ENCODE assay signal across 10 cellular contexts in genomic region chr22:29096736-29097669, GRCh38. TPM values are rescaled to one million over a fixed set of nuclear protein-coding genes. Genes with fewer than 3 reads are reported as not detected.
DNase-seq lines count a peak whose midpoint lies in the region; ATAC-seq and TF ChIP-seq lines count a peak whose summit lies in the region.
"Had no signal": no experiment of that assay in that cellular context is flagged by ENCODE, and none has a peak within 500 bp of the region (broad histone marks: within the 10 kb centered on the region; RNA-seq: fewer than 3 reads in every experiment).

No MANE protein-coding gene starts in this region.

- no peak overlapping the region for H3K4me3 ChIP-seq in OCI-LY3 (ENCODE audit: low read length)
- no peak overlapping the region for H3K4me3 ChIP-seq in fibroblast of villous mesenchyme (ENCODE audit: low read depth, low read length)
- H3K4me3 ChIP-seq in coronary artery: no peak overlapping the region
- H3K4me3 ChIP-seq in MG63: no peak overlapping the region

- peaks cover 29% of the 10 kb centered on the region for H3K36me3 Mint-ChIP-seq in nephron progenitor cell (ENCODE audit: low read depth)

- H3K4me1 Mint-ChIP-seq in nephron progenitor cell: peaks cover 62% of the 10 kb centered on the region

- no peak overlapping the region for H3K4me2 ChIP-seq in OCI-LY3 (ENCODE audit: low read length)

- no peaks in the 10 kb centered on the region for H3K9me3 Mint-ChIP-seq in nephron progenitor cell

- peaks cover 2% of the 10 kb centered on the region for H3K27me3 Mint-ChIP-seq in nephron progenitor cell (ENCODE audit: low read depth, poor library complexity)

- H3K27ac ChIP-seq in C4-2B: peak overlapping the region; percentile 44; the same call in 1 of the 2 replicates
- no peak overlapping the region for H3K27ac ChIP-seq in OCI-LY3 (ENCODE audit: low read length)
- H3K27ac ChIP-seq in coronary artery: no peak overlapping the region

- no peak overlapping the region for H3K9ac ChIP-seq in OCI-LY3 (ENCODE audit: low read length)

- H3K4me3 Mint-ChIP-seq in nephron progenitor cell: peak overlapping the region; percentile 53

- H3K9me3 ChIP-seq in OCI-LY3 (ENCODE audit: insufficient read depth, low read length) (no peaks in the 10 kb centered on the region), MG63 (no peaks in the 10 kb centered on the region)

- H3K79me2 ChIP-seq in OCI-LY3 (ENCODE audit: low read length): no peaks in the 10 kb centered on the region

- peaks cover under 1% of the 10 kb centered on the region for H3K27me3 ChIP-seq in OCI-LY3 (ENCODE audit: low read depth, low read length)
- H3K27me3 ChIP-seq in MG63: no peaks in the 10 kb centered on the region

- peak overlapping the region; percentile 79 for H3K27ac Mint-ChIP-seq in nephron progenitor cell

- H3K36me3 ChIP-seq in OCI-LY3 (replicated peaks; ENCODE audit: low read depth, low read length) (no peaks in the 10 kb centered on the region), MG63 (no peaks in the 10 kb centered on the region)

- H2AFZ ChIP-seq in OCI-LY3 (ENCODE audit: low read depth, low read length): 0 out of 2 replicates have a peak overlapping the region, but pooled peaks have one; percentile 6

- ATAC-seq in GM18520 (IDR thresholded peaks at IDR 0.05; ENCODE audit: unreplicated experiment): no peak

- H4K20me1 ChIP-seq in OCI-LY3 (ENCODE audit: insufficient read depth, low read length): no peaks in the 10 kb centered on the region

- DNase-seq in fibroblast of villous mesenchyme (ENCODE audit: low read depth): peak; percentile 41
- DNase-seq in nephron progenitor cell: peak; percentile 28
- DNase-seq in NAMALWA (ENCODE audit: low spot score): no peak
- no peak for DNase-seq in coronary artery (ENCODE audit: low spot score)
- DNase-seq in MG63: no peak
- DNase-seq: NCI-H1436 treated with DMSO at 0.1 percent for 48 hours; stimulated activated CD4-positive, alpha-beta T cell treated with anti-CD3 and anti-CD28 coated beads, Interleukin-4, amount 100 ng/mL, for 4 hours had no signal

- TF ChIP-seq CTCF in C4-2B (conservative IDR thresholded peaks at IDR 0.05) (no peak), OCI-LY3 (IDR thresholded peaks at IDR 0.05; ENCODE audit: low read depth, low read length) (no peak), fibroblast of villous mesenchyme (IDR thresholded peaks at IDR 0.05; ENCODE audit: insufficient read depth, low read depth, low read length) (no peak), nephron progenitor cell (IDR thresholded peaks at IDR 0.05) (no peak), coronary artery (IDR thresholded peaks at IDR 0.05) (no peak)

- H3K4me1 ChIP-seq in OCI-LY3 (ENCODE audit: low read length): no peaks in the 10 kb centered on the region

RNA-seq across cellular contexts. Expression of gene KREMEN1, which starts 24.2 kb away (rescaled TPM):
- total RNA-seq in fibroblast of villous mesenchyme: 2.6 and 3.2 TPM in 2 replicates
- total RNA-seq in MG63 (2014; rRNA removed; shearing (Covaris generic); ENCODE audit: low replicate concordance): 2.4 and 6.1 TPM in 2 replicates

RNA-seq across cellular contexts. Expression of gene C22orf31, which starts 35.4 kb away (rescaled TPM):
- not detected in 2 replicates for total RNA-seq in fibroblast of villous mesenchyme
- total RNA-seq in MG63 (2014; rRNA removed; shearing (Covaris generic); ENCODE audit: low replicate concordance): not detected in 2 replicates

Comparison
In these comparisons a context has a peak if more than half of its experiments do, and no peak if none do; other contexts are left out.
1. DNase-seq: peak in fibroblast of villous mesenchyme (single experiment) and nephron progenitor cell (single experiment); none in NAMALWA (single experiment), coronary artery (single experiment) and MG63 (single experiment).